In genomic region chr2:171034315-171034714, GRCh38 we compare ENCODE assay signal across 18 cellular contexts.
"Had no signal": no experiment of that assay in that cellular context is flagged by ENCODE, and none has a peak within 500 bp of the region (broad histone marks: within the 10 kb centered on the region; RNA-seq: fewer than 3 reads in every experiment).

No MANE protein-coding gene starts in this region.

- ATAC-seq: activated CD8-positive, alpha-beta memory T cell treated with anti-CD3 and anti-CD28 coated beads, Interleukin-2, amount 10 ng/mL, durations not matched to agents 7 days and 5 days; naive thymus-derived CD4-positive, alpha-beta T cell; sciatic nerve had no signal

- H3K4me1 Mint-ChIP-seq: activated B cell treated with CpG ODN at 0.5 μM for 24 hours had no signal

- H3K4me3 ChIP-seq: adrenal gland, colonic mucosa, lung, ovary, spleen, suprapubic skin had no signal

- H3K27me3 ChIP-seq: adrenal gland, colonic mucosa, ovary, spleen, suprapubic skin had no signal

- H3K9me3 Mint-ChIP-seq: immature natural killer cell had no signal

- DNase-seq: activated B cell treated with CpG ODN at 0.5 μM for 24 hours; activated CD4-positive, alpha-beta T cell treated with anti-CD3 and anti-CD28 coated beads, Interleukin-2, amount 50 U/mL, for 4 hours; activated CD8-positive, alpha-beta memory T cell treated with anti-CD3 and anti-CD28 coated beads, Interleukin-2, amount 10 ng/mL, durations not matched to agents 7 days and 5 days; activated naive CD4-positive, alpha-beta T cell treated with anti-CD3 and anti-CD28 coated beads, Interleukin-2, amount 50 U/mL, for 16 hours; activated T-cell treated with anti-CD3 and anti-CD28 coated beads, Interleukin-2, amount 50 U/mL, for 1 hour; adrenal gland; colonic mucosa; foreskin melanocyte; head of caudate nucleus; immature natural killer cell; naive thymus-derived CD4-positive, alpha-beta T cell; ovary; spleen; trophoblast cell had no signal

- H3K9me3 ChIP-seq: adrenal gland, colonic mucosa, suprapubic skin had no signal

- H3K27me3 Mint-ChIP-seq: activated B cell treated with CpG ODN at 0.5 μM for 24 hours; activated CD8-positive, alpha-beta memory T cell treated with anti-CD3 and anti-CD28 coated beads, Interleukin-2, amount 10 ng/mL, durations not matched to agents 7 days and 5 days; naive thymus-derived CD4-positive, alpha-beta T cell; stimulated activated naive CD8-positive, alpha-beta T cell treated with anti-CD3 and anti-CD28 coated beads, Interleukin-15, Interleukin-2, amounts not matched to agents 100 ng/mL and 50 ng/mL, for 24 hours had no signal

- H3K4me3 Mint-ChIP-seq: activated B cell treated with CpG ODN at 0.5 μM for 24 hours; activated CD8-positive, alpha-beta memory T cell treated with anti-CD3 and anti-CD28 coated beads, Interleukin-2, amount 10 ng/mL, durations not matched to agents 7 days and 5 days; immature natural killer cell; naive thymus-derived CD4-positive, alpha-beta T cell; stimulated activated naive CD8-positive, alpha-beta T cell treated with anti-CD3 and anti-CD28 coated beads, Interleukin-15, Interleukin-2, amounts not matched to agents 100 ng/mL and 50 ng/mL, for 24 hours had no signal

- H3K4me1 ChIP-seq: adrenal gland, colonic mucosa, spleen, suprapubic skin had no signal

- H3K36me3 ChIP-seq: adrenal gland, colonic mucosa, ovary had no signal

- H3K27ac ChIP-seq: adrenal gland, colonic mucosa, ovary, spleen, suprapubic skin had no signal

- H3K27ac Mint-ChIP-seq: activated B cell treated with CpG ODN at 0.5 μM for 24 hours; activated CD8-positive, alpha-beta memory T cell treated with anti-CD3 and anti-CD28 coated beads, Interleukin-2, amount 10 ng/mL, durations not matched to agents 7 days and 5 days; immature natural killer cell; stimulated activated naive CD8-positive, alpha-beta T cell treated with anti-CD3 and anti-CD28 coated beads, Interleukin-15, Interleukin-2, amounts not matched to agents 100 ng/mL and 50 ng/mL, for 24 hours had no signal
